Comparison of ENCODE assay signal across 8 cellular contexts in genomic region chr9:41237110-41237749, GRCh38. TPM values are rescaled to one million over a fixed set of nuclear protein-coding genes. Genes with fewer than 3 reads are reported as not detected.
DNase-seq lines count a peak whose midpoint lies in the region; ATAC-seq and TF ChIP-seq lines count a peak whose summit lies in the region.
"Not testable (repeated sequence)": the region's sequence is repeated elsewhere in the genome, so short reads cannot be mapped to it uniquely, and the experiment has no call there.

No MANE protein-coding gene starts in this region.

- not testable (repeated sequence) for TF ChIP-seq CTCF in GM12875 (IDR thresholded peaks at IDR 0.05; ENCODE audit: borderline replicate concordance, insufficient read depth, low read depth, low read length); Peyer's patch (IDR thresholded peaks at IDR 0.05)

- ATAC-seq in right cardiac atrium; naive B cell (ENCODE audit: low read depth in 2 of 2): not testable (repeated sequence)

- peak overlapping the region; percentile 48 for H3K4me3 ChIP-seq in GM12875 (ENCODE audit: low read depth, low read length)
- peak overlapping the region in 1 of 4 donors; percentile 22 for H3K4me3 ChIP-seq in Peyer's patch
- not testable (repeated sequence) for H3K4me3 ChIP-seq in right cardiac atrium (ENCODE audit: low read length)

- H3K9me3 ChIP-seq in Peyer's patch; right cardiac atrium (ENCODE audit: control insufficient read depth, low read length): not testable (repeated sequence)

- H3K4me1 ChIP-seq in Peyer's patch; right cardiac atrium (ENCODE audit: control insufficient read depth, insufficient read depth, low read length): not testable (repeated sequence)

- H3K4me3 Mint-ChIP-seq in dendritic cell treated with granulocyte-macrophage colony-stimulating factor and Interleukin-4, amounts not matched to agents 40 ng/mL and 50 ng/mL, for 4 days, result peak overlapping the region; percentile 50
- H3K4me3 Mint-ChIP-seq in naive B cell, result not testable (repeated sequence)

- not testable (repeated sequence) for H3K36me3 Mint-ChIP-seq in dendritic cell treated with granulocyte-macrophage colony-stimulating factor and Interleukin-4, amounts not matched to agents 40 ng/mL and 50 ng/mL, for 4 days (ENCODE audit: low read depth)
- H3K36me3 Mint-ChIP-seq in naive B cell, result peaks cover 0 to 14% of the 10 kb centered on the region in 2 donors

- not testable (repeated sequence) for H3K27me3 Mint-ChIP-seq in dendritic cell treated with granulocyte-macrophage colony-stimulating factor and Interleukin-4, amounts not matched to agents 40 ng/mL and 50 ng/mL, for 4 days; naive B cell

- H3K36me3 ChIP-seq in Peyer's patch, result not testable (repeated sequence)

- H3K27ac Mint-ChIP-seq in dendritic cell treated with granulocyte-macrophage colony-stimulating factor and Interleukin-4, amounts not matched to agents 40 ng/mL and 50 ng/mL, for 4 days; naive B cell: not testable (repeated sequence)

- peak; percentile 11 for DNase-seq in AG20443 (ENCODE audit: low spot score)
- DNase-seq in Peyer's patch, result peak in 2 of 3 donors; percentile 42 to 68
- peak; percentile 64 for DNase-seq in activated T-cell treated with anti-CD3 and anti-CD28 coated beads, Interleukin-2, amount 50 U/mL, for 1 hour
- peak in 2 of 3 donors; percentile 56 to 67 for DNase-seq in right cardiac atrium
- DNase-seq in naive B cell, result peak; percentile 34
- peak; percentile 20 for DNase-seq in stimulated activated CD4-positive, alpha-beta T cell treated with anti-CD3 and anti-CD28 coated beads, Interleukin-4, amount 100 ng/mL, for 1 hour

- not testable (repeated sequence) for H3K27me3 ChIP-seq in Peyer's patch; right cardiac atrium (ENCODE audit: control insufficient read depth, insufficient read depth)

- H3K4me1 Mint-ChIP-seq in dendritic cell treated with granulocyte-macrophage colony-stimulating factor and Interleukin-4, amounts not matched to agents 40 ng/mL and 50 ng/mL, for 4 days (ENCODE audit: low read depth); naive B cell: not testable (repeated sequence)

- intact Hi-C loops in dendritic cell treated with granulocyte-macrophage colony-stimulating factor and Interleukin-4, amounts not matched to agents 40 ng/mL and 50 ng/mL, for 4 days (cut with micrococcal nuclease); right cardiac atrium (cut with DNase I): not testable (repeated sequence)

- TF ChIP-seq POLR2A in Peyer's patch (IDR thresholded peaks at IDR 0.05), result not testable (repeated sequence)

- H3K9me3 Mint-ChIP-seq in dendritic cell treated with granulocyte-macrophage colony-stimulating factor and Interleukin-4, amounts not matched to agents 40 ng/mL and 50 ng/mL, for 4 days, result peaks cover 59% of the 10 kb centered on the region
- peaks cover 8 to 23% (median 15%) of the 10 kb centered on the region in 7 donors for H3K9me3 Mint-ChIP-seq in naive B cell

- H3K27ac ChIP-seq in Peyer's patch, result peak overlapping the region in 1 of 4 donors; percentile 17
- not testable (repeated sequence) for H3K27ac ChIP-seq in right cardiac atrium (ENCODE audit: low read length)

- WGBS in right cardiac atrium, result 63% methylated on average over 48 of the region's 51 CpGs

RNA-seq across cellular contexts. Expression of gene ZNG1F, which starts 48.1 kb away (rescaled TPM):
- 10 to 100 TPM in 3 of 4 donors, 1 to 10 TPM in 1; 6.6 to 34.3 (median 24.1) TPM for total RNA-seq in Peyer's patch
- total RNA-seq in right cardiac atrium, result 1 to 10 TPM; 2.0 to 7.8 (median 2.5) TPM
- polyA plus RNA-seq in right cardiac atrium, result 2.1 TPM
- 1 to 10 TPM; 1.7 to 7.1 (median 3.5) TPM for polyA plus RNA-seq in naive B cell (ENCODE audit: low read depth in 6 of 6)

Comparison
In these comparisons a context has a peak if more than half of its experiments do, and no peak if none do; other contexts are left out.
1. DNase-seq: peak in every context shown above with its lines; median percentile 64 in activated T-cell treated with anti-CD3 and anti-CD28 coated beads, Interleukin-2, amount 50 U/mL, for 1 hour; 62 in right cardiac atrium; 55 in Peyer's patch; 34 in naive B cell; 20 in stimulated activated CD4-positive, alpha-beta T cell treated with anti-CD3 and anti-CD28 coated beads, Interleukin-4, amount 100 ng/mL, for 1 hour; 11 in AG20443.